ENCODE assay signal across 9 cellular contexts in genomic region chr6:163260111-163260895, GRCh38.
A peak's percentile ranks its signal among the peaks of the same experiment; 100 is the strongest.
DNase-seq lines count a peak whose midpoint lies in the region; ATAC-seq and TF ChIP-seq lines count a peak whose summit lies in the region.
"Had no signal": no experiment of that assay in that cellular context is flagged by ENCODE, and none has a peak within 500 bp of the region (broad histone marks: within the 10 kb centered on the region; RNA-seq: fewer than 3 reads in every experiment).

No MANE protein-coding gene starts in this region.

- H3K4me3 ChIP-seq in cardiac muscle cell (no peak overlapping the region), uterus (no peak overlapping the region)

- ATAC-seq in CD4-positive, alpha-beta T cell (ENCODE audit: poor library complexity), result no peak
- ATAC-seq: left lobe of liver had no signal

- H3K36me3 Mint-ChIP-seq in osteocyte (ENCODE audit: unreplicated experiment), result no peaks in the 10 kb centered on the region
- no peaks in the 10 kb centered on the region for H3K36me3 Mint-ChIP-seq in CD4-positive, alpha-beta T cell (ENCODE audit: low read depth)
- no peaks in the 10 kb centered on the region for H3K36me3 Mint-ChIP-seq in activated CD4-positive, alpha-beta memory T cell treated with anti-CD3 and anti-CD28 coated beads, Interleukin-2, amount 10 ng/mL, durations not matched to agents 7 days and 5 days (ENCODE audit: low read depth)

- DNase-seq in COR-L47 (lab: John Stamatoyannopoulos, UW) (peak; percentile 10), NOMO-1 treated with dmso at 0.1 percent for 144 hours (lab: John Stamatoyannopoulos, UW; ENCODE audit: unreplicated experiment) (peak; percentile 5), cardiac muscle cell (ENCODE audit: low read depth in 1 of 2, low spot score in 1 of 2) (peak; percentile 35 to 65), osteocyte (ENCODE audit: extremely low spot score, unreplicated experiment) (no peak), uterus (no peak)
- no peak for DNase-seq in CD4-positive, alpha-beta T cell
- no peak for DNase-seq in activated effector memory CD4-positive, alpha-beta T cell treated with Interleukin-2 at 50 U/mL for 16 hours
- DNase-seq in activated CD4-positive, alpha-beta memory T cell treated with anti-CD3 and anti-CD28 coated beads, Interleukin-2, amount 10 ng/mL, durations not matched to agents 7 days and 5 days, result no peak

- peak overlapping the region; percentile 58 for H3K4me3 Mint-ChIP-seq in osteocyte (ENCODE audit: unreplicated experiment)
- H3K4me3 Mint-ChIP-seq in CD4-positive, alpha-beta T cell, result no peak overlapping the region
- no peak overlapping the region for H3K4me3 Mint-ChIP-seq in activated CD4-positive, alpha-beta memory T cell treated with anti-CD3 and anti-CD28 coated beads, Interleukin-2, amount 10 ng/mL, durations not matched to agents 7 days and 5 days

- H3K36me3 ChIP-seq in cardiac muscle cell (no peaks in the 10 kb centered on the region), uterus (no peaks in the 10 kb centered on the region)

- CTCF ChIA-PET in CD4-positive, alpha-beta T cell (lab: Charles Lee), result no interaction called here
- CTCF ChIA-PET in activated CD4-positive, alpha-beta memory T cell treated with anti-CD3 and anti-CD28 coated beads, Interleukin-2, amount 10 ng/mL, durations not matched to agents 7 days and 5 days (lab: Charles Lee), result interaction anchor here (0.7 kb wide), 1 partner anchor 1297 kb away, joined by 4 read pairs; no protein-coding TSS in a partner anchor

- no peak for TF ChIP-seq POLR2A in uterus (IDR thresholded peaks at IDR 0.05)

- H3K27me3 Mint-ChIP-seq in osteocyte (ENCODE audit: unreplicated experiment), result no peaks in the 10 kb centered on the region
- peaks cover 11% of the 10 kb centered on the region for H3K27me3 Mint-ChIP-seq in CD4-positive, alpha-beta T cell
- H3K27me3 Mint-ChIP-seq in activated CD4-positive, alpha-beta memory T cell treated with anti-CD3 and anti-CD28 coated beads, Interleukin-2, amount 10 ng/mL, durations not matched to agents 7 days and 5 days, result peaks cover 6% of the 10 kb centered on the region

- peaks cover 14% of the 10 kb centered on the region for H3K4me1 Mint-ChIP-seq in osteocyte (ENCODE audit: unreplicated experiment)
- no peaks in the 10 kb centered on the region for H3K4me1 Mint-ChIP-seq in CD4-positive, alpha-beta T cell (ENCODE audit: low read depth)
- H3K4me1 Mint-ChIP-seq in activated CD4-positive, alpha-beta memory T cell treated with anti-CD3 and anti-CD28 coated beads, Interleukin-2, amount 10 ng/mL, durations not matched to agents 7 days and 5 days, result no peaks in the 10 kb centered on the region

- H3K27me3 ChIP-seq in cardiac muscle cell (no peaks in the 10 kb centered on the region), uterus (no peaks in the 10 kb centered on the region)
- no peaks in the 10 kb centered on the region for H3K27me3 ChIP-seq in CD4-positive, alpha-beta T cell (ENCODE audit: control insufficient read depth, insufficient read depth, low read length)

- H3K4me1 ChIP-seq in cardiac muscle cell (ENCODE audit: low read depth) (peaks cover 23% of the 10 kb centered on the region), uterus (no peaks in the 10 kb centered on the region)

- peak overlapping the region; percentile 60 for H3K27ac Mint-ChIP-seq in osteocyte (ENCODE audit: unreplicated experiment)
- no peak overlapping the region for H3K27ac Mint-ChIP-seq in CD4-positive, alpha-beta T cell
- H3K27ac Mint-ChIP-seq in activated CD4-positive, alpha-beta memory T cell treated with anti-CD3 and anti-CD28 coated beads, Interleukin-2, amount 10 ng/mL, durations not matched to agents 7 days and 5 days, result no peak overlapping the region

- no peak for TF ChIP-seq CTCF in cardiac muscle cell (IDR thresholded peaks at IDR 0.05; ENCODE audit: low read depth, low read length)
- TF ChIP-seq CTCF in osteocyte (IDR thresholded peaks at IDR 0.05), result no peak
- TF ChIP-seq CTCF in CD4-positive, alpha-beta T cell (IDR thresholded peaks at IDR 0.05), result no peak
- TF ChIP-seq CTCF in uterus (IDR thresholded peaks at IDR 0.05), result no peak

- H3K9me3 Mint-ChIP-seq in osteocyte (ENCODE audit: unreplicated experiment), result no peaks in the 10 kb centered on the region
- no peaks in the 10 kb centered on the region for H3K9me3 Mint-ChIP-seq in CD4-positive, alpha-beta T cell
- no peaks in the 10 kb centered on the region for H3K9me3 Mint-ChIP-seq in activated CD4-positive, alpha-beta memory T cell treated with anti-CD3 and anti-CD28 coated beads, Interleukin-2, amount 10 ng/mL, durations not matched to agents 7 days and 5 days

- H3K27ac ChIP-seq in cardiac muscle cell (peak overlapping the region; percentile 6), uterus (no peak overlapping the region)
- no peak overlapping the region for H3K27ac ChIP-seq in CD4-positive, alpha-beta T cell (ENCODE audit: low read depth, low read length)

- H3K9me3 ChIP-seq in cardiac muscle cell (ENCODE audit: low read depth), result no peaks in the 10 kb centered on the region
- H3K9me3 ChIP-seq in CD4-positive, alpha-beta T cell (ENCODE audit: control insufficient read depth, low read length), result no peaks in the 10 kb centered on the region
- H3K9me3 ChIP-seq in uterus, result no peaks in the 10 kb centered on the region

- POLR2A ChIA-PET in CD4-positive, alpha-beta T cell (lab: Charles Lee), result no interaction called here
- POLR2A ChIA-PET in activated CD4-positive, alpha-beta memory T cell treated with anti-CD3 and anti-CD28 coated beads, Interleukin-2, amount 10 ng/mL, durations not matched to agents 7 days and 5 days (lab: Charles Lee), result no interaction called here

- intact Hi-C loops in CD4-positive, alpha-beta T cell (cut with DNase I, micrococcal nuclease), result no loop called here
- intact Hi-C loops in uterus (cut with DNase I; ENCODE audit: low total_unique reads), result no loop called here

Comparison
In these comparisons a context has a peak if more than half of its experiments do, and no peak if none do; other contexts are left out.
1. DNase-seq: peak in COR-L47 (single experiment), NOMO-1 treated with dmso at 0.1 percent for 144 hours (single experiment) and cardiac muscle cell (2 of 2); none in osteocyte (single experiment), CD4-positive, alpha-beta T cell (0 of 10), uterus (0 of 2), activated effector memory CD4-positive, alpha-beta T cell treated with Interleukin-2 at 50 U/mL for 16 hours (single experiment) and activated CD4-positive, alpha-beta memory T cell treated with anti-CD3 and anti-CD28 coated beads, Interleukin-2, amount 10 ng/mL, durations not matched to agents 7 days and 5 days (single experiment).